ENCODE assay signal across 29 cellular contexts in the genomic region with DNA sequence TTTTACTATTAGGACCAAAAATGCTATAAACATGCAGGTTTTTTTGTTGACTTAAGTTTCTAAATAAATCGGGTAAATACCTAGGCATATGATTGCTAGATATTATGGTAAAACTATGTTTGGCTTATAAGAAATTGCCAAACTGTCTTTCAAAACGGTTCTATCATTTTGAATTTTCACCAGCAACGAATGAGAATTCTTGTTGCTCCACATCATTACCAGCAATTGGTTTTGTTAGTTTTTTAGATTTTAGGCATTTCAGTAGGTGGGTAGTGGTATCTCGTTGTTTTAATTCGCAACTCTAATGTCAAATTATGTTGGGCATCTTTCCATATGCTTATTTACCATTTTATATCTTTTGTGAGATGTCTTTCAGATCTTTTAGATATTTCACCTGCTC.
"Had no signal": no experiment of that assay in that cellular context is flagged by ENCODE, and none has a peak within 500 bp of the region (broad histone marks: within the 10 kb centered on the region; RNA-seq: fewer than 3 reads in every experiment).

No MANE protein-coding gene starts in this region.

- H3K79me2 ChIP-seq: hepatocyte had no signal

- H3K27ac ChIP-seq: colonic mucosa, coronary artery, dorsolateral prefrontal cortex, epithelial cell of prostate, esophagus muscularis mucosa, esophagus squamous epithelium, foreskin keratinocyte, gastrocnemius medialis, gastroesophageal sphincter, heart left ventricle, heart right ventricle, hepatocyte had no signal

- ATAC-seq: effector memory CD8-positive, alpha-beta T cell; esophagus mucosa; foreskin keratinocyte; gastrocnemius medialis; gastroesophageal sphincter; heart left ventricle; heart right ventricle had no signal

- DNase-seq: colonic mucosa; cortex of kidney; dermis blood vessel endothelial cell; dorsolateral prefrontal cortex; effector CD4-positive, alpha-beta T cell; effector CD8-positive, alpha-beta T cell; effector memory CD4-positive, alpha-beta T cell; effector memory CD8-positive, alpha-beta T cell; endodermal cell; erythroblast; esophagus squamous epithelium; foreskin fibroblast; foreskin keratinocyte; foreskin melanocyte; gastrocnemius medialis; glutamatergic neuron; head of caudate nucleus; heart left ventricle; heart right ventricle had no signal

- H3K4me3 ChIP-seq: colonic mucosa, coronary artery, dorsolateral prefrontal cortex, esophagus muscularis mucosa, esophagus squamous epithelium, gastrocnemius medialis, gastroesophageal sphincter, heart left ventricle, heart right ventricle, hepatocyte had no signal

- H3K4me1 Mint-ChIP-seq: endodermal cell had no signal

- H3K4me2 ChIP-seq: hepatocyte had no signal

- H3K27me3 ChIP-seq: colonic mucosa, dorsolateral prefrontal cortex, esophagus muscularis mucosa, esophagus squamous epithelium, foreskin keratinocyte, gastrocnemius medialis, gastroesophageal sphincter, heart left ventricle, heart right ventricle, hepatocyte had no signal

- H3K4me3 Mint-ChIP-seq: dendritic cell treated with granulocyte-macrophage colony-stimulating factor and Interleukin-4, amounts not matched to agents 40 ng/mL and 50 ng/mL, for 4 days; effector memory CD8-positive, alpha-beta T cell; endodermal cell had no signal

- H3K27me3 Mint-ChIP-seq: dendritic cell treated with granulocyte-macrophage colony-stimulating factor and Interleukin-4, amounts not matched to agents 40 ng/mL and 50 ng/mL, for 4 days; effector memory CD8-positive, alpha-beta T cell had no signal

- H3K9me3 Mint-ChIP-seq: dendritic cell treated with granulocyte-macrophage colony-stimulating factor and Interleukin-4, amounts not matched to agents 40 ng/mL and 50 ng/mL, for 4 days had no signal

- FAIRE-seq: endometrium, endothelial cell of umbilical vein, frontal cortex had no signal

- H3K36me3 ChIP-seq: colonic mucosa, esophagus muscularis mucosa, esophagus squamous epithelium, gastrocnemius medialis, gastroesophageal sphincter, heart left ventricle, heart right ventricle had no signal

- H3K4me1 ChIP-seq: colonic mucosa, esophagus squamous epithelium, foreskin keratinocyte, gastroesophageal sphincter had no signal

- H3K9me3 ChIP-seq: colonic mucosa, esophagus muscularis mucosa, esophagus squamous epithelium, gastrocnemius medialis, gastroesophageal sphincter had no signal

- H3K27ac Mint-ChIP-seq: dendritic cell treated with granulocyte-macrophage colony-stimulating factor and Interleukin-4, amounts not matched to agents 40 ng/mL and 50 ng/mL, for 4 days; effector memory CD8-positive, alpha-beta T cell; endodermal cell had no signal

- H2AFZ ChIP-seq: hepatocyte had no signal
